1 cellular context compared by ENCODE assay signal in the genomic region with DNA sequence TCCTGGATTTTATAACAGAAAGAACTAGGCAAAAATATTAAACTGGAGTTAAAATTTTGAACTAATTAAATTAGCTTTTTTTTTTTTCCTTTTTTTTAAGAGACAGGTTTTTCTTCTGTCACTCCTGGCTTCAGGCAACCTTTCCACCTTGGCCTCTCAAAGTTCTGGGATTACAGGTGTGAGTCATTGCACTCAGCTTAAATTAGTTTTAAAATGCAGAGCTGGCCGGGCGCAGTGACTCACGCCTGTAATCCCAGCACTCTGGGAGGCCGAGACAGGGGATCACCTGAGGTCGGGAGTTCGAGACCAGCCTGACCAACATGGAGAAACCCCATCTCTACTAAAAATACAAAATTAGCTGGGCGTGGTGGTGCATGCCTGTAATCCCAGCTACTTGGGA. TPM values are rescaled to one million over a fixed set of nuclear protein-coding genes. Genes with fewer than 3 reads are reported as not detected.
"Had no signal": no experiment of that assay in that cellular context is flagged by ENCODE, and none has a peak within 500 bp of the region (broad histone marks: within the 10 kb centered on the region; RNA-seq: fewer than 3 reads in every experiment).

No MANE protein-coding gene starts in this region.

RNA-seq across cellular contexts. Expression of a gene that starts 51.8 kb away (rescaled TPM):
- total RNA-seq: ascending aorta had no signal
